Comparison of ENCODE assay signal across 9 cellular contexts in the genomic region with DNA sequence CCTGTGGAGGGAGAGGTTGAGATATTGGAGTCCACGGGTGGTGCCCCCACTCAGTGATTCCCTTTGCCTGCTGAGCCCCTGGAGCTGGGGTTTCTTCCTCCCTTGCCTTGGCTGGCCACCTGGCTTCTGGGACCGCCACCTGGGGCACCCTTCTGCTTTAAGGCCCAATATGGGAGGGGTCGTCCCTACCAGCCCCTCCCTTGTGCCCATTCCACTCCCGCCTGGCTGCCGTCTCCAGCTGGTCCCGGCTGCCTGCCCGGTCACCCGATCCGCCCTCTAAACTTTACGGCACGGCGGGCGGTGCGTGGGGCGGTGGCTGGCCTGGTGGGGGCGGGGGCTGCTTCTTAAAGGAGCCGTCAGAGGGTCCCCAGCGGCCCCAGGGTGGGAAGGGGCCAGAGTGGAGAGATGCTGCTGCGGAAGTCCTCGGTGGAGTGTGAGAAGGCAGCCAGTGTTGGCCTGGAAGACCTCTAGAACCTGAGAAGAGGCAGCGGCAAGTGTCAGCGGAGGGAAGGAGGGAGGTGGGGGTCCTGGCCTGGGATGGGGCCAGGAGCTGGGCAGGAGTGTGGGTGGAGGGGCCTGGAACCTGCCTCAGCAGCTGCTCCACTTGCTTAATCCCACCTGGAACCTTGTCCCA. TPM values are rescaled to one million over a fixed set of nuclear protein-coding genes. Genes with fewer than 3 reads are reported as not detected.
A peak's percentile ranks its signal among the peaks of the same experiment; 100 is the strongest.
DNase-seq lines count a peak whose midpoint lies in the region; ATAC-seq and TF ChIP-seq lines count a peak whose summit lies in the region.
"Had no signal": no experiment of that assay in that cellular context is flagged by ENCODE, and none has a peak within 500 bp of the region (broad histone marks: within the 10 kb centered on the region; RNA-seq: fewer than 3 reads in every experiment).

No MANE protein-coding gene starts in this region.

- H3K9me3 ChIP-seq in ES-I3 (ENCODE audit: control insufficient read depth, insufficient read depth, low read length) (no peaks in the 10 kb centered on the region), gastrocnemius medialis (no peaks in the 10 kb centered on the region)

- TF ChIP-seq CTCF in astrocyte of the cerebellum (IDR thresholded peaks at IDR 0.05; ENCODE audit: low read depth, low read length, missing control alignments), result no peak
- TF ChIP-seq CTCF in gastrocnemius medialis (IDR thresholded peaks at IDR 0.05 in 4 of 5, conservative IDR thresholded peaks at IDR 0.05 in 1 of 5), result peak in 1 of 5 experiments; percentile 22

- no peak for TF ChIP-seq POLR2A in gastrocnemius medialis (IDR thresholded peaks at IDR 0.05)

- peak overlapping the region; percentile 9; the same call in 1 of the 2 replicates for H3K9ac ChIP-seq in ES-I3 (ENCODE audit: low read depth, low read length)

- H3K4me1 ChIP-seq in ES-I3 (ENCODE audit: insufficient read depth, low read length) (peaks cover 63% of the 10 kb centered on the region), gastrocnemius medialis (peaks cover 29 to 64% of the 10 kb centered on the region in 2 donors)

- H3K4me3 ChIP-seq in astrocyte of the cerebellum (ENCODE audit: low read depth, low read length) (peak overlapping the region; percentile 36), gastrocnemius medialis (peak overlapping the region; percentile 31 to 58 (median 52))

- DNase-seq in astrocyte of the cerebellum (ENCODE audit: low read depth) (no peak), iPS-NIHi11 (ENCODE audit: low spot score) (peak; percentile 58), gastrocnemius medialis (peak; percentile 49 to 69), NCI-H187 treated with DMSO at 0.1 percent for 48 hours (lab: John Stamatoyannopoulos, UW) (no peak), NCI-H1105 (lab: John Stamatoyannopoulos, UW) (no peak), SKM-1 (lab: John Stamatoyannopoulos, UW; ENCODE audit: unreplicated experiment) (no peak), DMS153 treated with DMSO at 0.1 percent for 48 hours (lab: John Stamatoyannopoulos, UW; ENCODE audit: unreplicated experiment) (no peak)
- DNase-seq: RPMI8226 had no signal

- H3K36me3 ChIP-seq in ES-I3 (ENCODE audit: insufficient read depth, low read length) (no peaks in the 10 kb centered on the region), gastrocnemius medialis (no peaks in the 10 kb centered on the region)

- no peaks in the 10 kb centered on the region for H3K27me3 ChIP-seq in gastrocnemius medialis

- in situ Hi-C loops in astrocyte of the cerebellum (cut with HindIII; ENCODE audit: low sequenced_read_pairs), result no loop called here
- in situ Hi-C loops in gastrocnemius medialis (cut with MboI; ENCODE audit: low sequenced_read_pairs in 4 of 4), result no loop called here

- intact Hi-C loops in gastrocnemius medialis (cut with DNase I; ENCODE audit: low total_unique reads), result no loop called here

- H3K27ac ChIP-seq in gastrocnemius medialis, result peak overlapping the region; percentile 71 to 90 (median 82)

- ATAC-seq in gastrocnemius medialis, result peak; percentile 43 to 69

RNA-seq across cellular contexts. Expression of a gene that starts 1.6 kb away (rescaled TPM):
- total RNA-seq in gastrocnemius medialis, result 1 to 10 TPM; 1.7 to 3.1 (median 2.1) TPM

RNA-seq across cellular contexts. Expression of a gene that starts 11.5 kb away (rescaled TPM):
- under 1 TPM in 3 of 4 donors, not detected in 1; 0.41 to 0.98 (median 0.49) TPM for total RNA-seq in gastrocnemius medialis

RNA-seq across cellular contexts. Expression of a gene that starts 24.8 kb away (rescaled TPM):
- 100 to 1,000 TPM; 111 to 145 (median 127) TPM for total RNA-seq in gastrocnemius medialis

RNA-seq across cellular contexts. Expression of a gene that starts 31.4 kb away (rescaled TPM):
- 10 to 100 TPM; 26.7 to 67.8 (median 39.8) TPM for total RNA-seq in gastrocnemius medialis

RNA-seq across cellular contexts. Expression of a gene that starts 31.8 kb away (rescaled TPM):
- total RNA-seq in gastrocnemius medialis, result 1 to 10 TPM in 3 of 4 donors, not detected in 1; 1.1 to 2.3 (median 1.2) TPM

Comparison
In these comparisons a context has a peak if more than half of its experiments do, and no peak if none do; other contexts are left out.
1. DNase-seq: peak in iPS-NIHi11 (single experiment) and gastrocnemius medialis (2 of 2); none in astrocyte of the cerebellum (single experiment), NCI-H187 treated with DMSO at 0.1 percent for 48 hours (single experiment), NCI-H1105 (single experiment), SKM-1 (single experiment) and DMS153 treated with DMSO at 0.1 percent for 48 hours (single experiment).